Comparison of ENCODE assay signal across 1 cellular context in genomic region chr1:117616967-117617366, GRCh38.
TF ChIP-seq lines count a peak whose summit lies in the region.

No MANE protein-coding gene starts in this region.

TF ChIP-seq in K562, 482 proteins besides CTCF, POLR2A, EP300 and RAD21 (continued from another document):
- TF ChIP-seq GMEB1 (CRISPR knock-in tag; IDR thresholded peaks at IDR 0.05) (no peak), ELF1 (tag; IDR thresholded peaks at IDR 0.05) (no peak), ZNF740 (CRISPR knock-in tag; IDR thresholded peaks at IDR 0.05) (no peak), ZNF740 (tag; IDR thresholded peaks at IDR 0.05) (no peak), CEBPG (CRISPR knock-in tag; IDR thresholded peaks at IDR 0.05) (no peak), CEBPG (tag; conservative IDR thresholded peaks at IDR 0.05 in 1 of 2, IDR thresholded peaks at IDR 0.05 in 1 of 2) (no peak), PPARD (CRISPR knock-in tag; IDR thresholded peaks at IDR 0.05) (no peak), E2F5 (CRISPR knock-in tag; IDR thresholded peaks at IDR 0.05) (no peak), TFAM (CRISPR knock-in tag; conservative IDR thresholded peaks at IDR 0.05) (no peak)
